Comparison of ENCODE assay signal across 1 cellular context in the genomic region with DNA sequence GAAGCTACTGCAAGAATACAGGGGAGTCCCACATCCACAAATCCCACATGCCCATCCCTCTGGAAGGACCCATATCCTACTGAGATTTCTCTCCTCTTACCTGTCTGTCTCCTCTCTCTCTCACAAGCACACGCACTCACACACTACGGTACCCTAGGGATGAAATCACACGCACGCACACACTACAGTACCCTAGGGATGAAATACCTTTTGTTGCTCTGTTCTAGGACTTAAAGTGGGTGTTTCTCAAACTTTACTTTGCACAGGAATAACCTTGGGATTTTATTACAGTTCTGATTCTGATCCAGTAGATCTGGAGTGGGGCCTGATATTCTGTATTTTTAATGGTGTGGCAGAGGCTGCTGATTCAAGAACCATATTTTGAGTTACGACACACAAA.
TF ChIP-seq lines count a peak whose summit lies in the region.

No MANE protein-coding gene starts in this region.

TF ChIP-seq in neural cell, 6 proteins besides CTCF, POLR2A, EP300 and RAD21:
- TF ChIP-seq, protein P1, sequence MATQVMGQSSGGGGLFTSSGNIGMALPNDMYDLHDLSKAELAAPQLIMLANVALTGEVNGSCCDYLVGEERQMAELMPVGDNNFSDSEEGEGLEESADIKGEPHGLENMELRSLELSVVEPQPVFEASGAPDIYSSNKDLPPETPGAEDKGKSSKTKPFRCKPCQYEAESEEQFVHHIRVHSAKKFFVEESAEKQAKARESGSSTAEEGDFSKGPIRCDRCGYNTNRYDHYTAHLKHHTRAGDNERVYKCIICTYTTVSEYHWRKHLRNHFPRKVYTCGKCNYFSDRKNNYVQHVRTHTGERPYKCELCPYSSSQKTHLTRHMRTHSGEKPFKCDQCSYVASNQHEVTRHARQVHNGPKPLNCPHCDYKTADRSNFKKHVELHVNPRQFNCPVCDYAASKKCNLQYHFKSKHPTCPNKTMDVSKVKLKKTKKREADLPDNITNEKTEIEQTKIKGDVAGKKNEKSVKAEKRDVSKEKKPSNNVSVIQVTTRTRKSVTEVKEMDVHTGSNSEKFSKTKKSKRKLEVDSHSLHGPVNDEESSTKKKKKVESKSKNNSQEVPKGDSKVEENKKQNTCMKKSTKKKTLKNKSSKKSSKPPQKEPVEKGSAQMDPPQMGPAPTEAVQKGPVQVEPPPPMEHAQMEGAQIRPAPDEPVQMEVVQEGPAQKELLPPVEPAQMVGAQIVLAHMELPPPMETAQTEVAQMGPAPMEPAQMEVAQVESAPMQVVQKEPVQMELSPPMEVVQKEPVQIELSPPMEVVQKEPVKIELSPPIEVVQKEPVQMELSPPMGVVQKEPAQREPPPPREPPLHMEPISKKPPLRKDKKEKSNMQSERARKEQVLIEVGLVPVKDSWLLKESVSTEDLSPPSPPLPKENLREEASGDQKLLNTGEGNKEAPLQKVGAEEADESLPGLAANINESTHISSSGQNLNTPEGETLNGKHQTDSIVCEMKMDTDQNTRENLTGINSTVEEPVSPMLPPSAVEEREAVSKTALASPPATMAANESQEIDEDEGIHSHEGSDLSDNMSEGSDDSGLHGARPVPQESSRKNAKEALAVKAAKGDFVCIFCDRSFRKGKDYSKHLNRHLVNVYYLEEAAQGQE (IDR thresholded peaks at IDR 0.05; ENCODE audit: borderline replicate concordance) = no peak
- TF ChIP-seq EZH2 (IDR thresholded peaks at IDR 0.05; ENCODE audit: borderline replicate concordance, insufficient read depth, low read length, poor library complexity, severe bottlenecking) = no peak
- TF ChIP-seq SMC3 (conservative IDR thresholded peaks at IDR 0.05; ENCODE audit: poor library complexity) = no peak
- TF ChIP-seq TAF1 (IDR thresholded peaks at IDR 0.05; ENCODE audit: low read depth) = no peak
- no peak for TF ChIP-seq POLR2AphosphoS5 (IDR thresholded peaks at IDR 0.05)
- no peak for TF ChIP-seq MXI1 (conservative IDR thresholded peaks at IDR 0.05; ENCODE audit: poor library complexity, severe bottlenecking)
